Comparison of ENCODE assay signal across 27 cellular contexts in genomic region chr10:1204434-1205326, GRCh38.
"Had no signal": no experiment of that assay in that cellular context is flagged by ENCODE, and none has a peak within 500 bp of the region (broad histone marks: within the 10 kb centered on the region; RNA-seq: fewer than 3 reads in every experiment).

No MANE protein-coding gene starts in this region.

- H3K9me3 Mint-ChIP-seq: activated CD8-positive, alpha-beta T cell treated with anti-CD3 and anti-CD28 coated beads for 36 hours; activated naive CD8-positive, alpha-beta T cell treated with anti-CD3 and anti-CD28 coated beads for 36 hours; activated T-helper 2 cell treated with anti-CD3 and anti-CD28 coated beads, Interferon-gamma antibody, Interleukin-2, Interleukin-4, amounts not matched to agents 10 μg/mL and 5 μg/mL and 100 μg/mL, durations not matched to agents 14 hours and 24 hours and 36 hours; mesothelial cell of epicardium had no signal

- H3K4me3 ChIP-seq: esophagus squamous epithelium, gastroesophageal sphincter, lung, neural progenitor cell, ovary, psoas muscle, right atrium auricular region, spleen, transverse colon had no signal

- ATAC-seq: activated CD8-positive, alpha-beta memory T cell treated with anti-CD3 and anti-CD28 coated beads, Interleukin-2, amount 10 ng/mL, durations not matched to agents 7 days and 5 days; activated CD8-positive, alpha-beta T cell treated with anti-CD3 and anti-CD28 coated beads for 36 hours; gastroesophageal sphincter; left lobe of liver; naive thymus-derived CD8-positive, alpha-beta T cell; psoas muscle; T-helper 17 cell had no signal

- H3K27ac ChIP-seq: esophagus squamous epithelium, gastroesophageal sphincter, neural progenitor cell, ovary, psoas muscle, right atrium auricular region, spleen, transverse colon had no signal

- H3K4me1 Mint-ChIP-seq: activated CD8-positive, alpha-beta memory T cell treated with anti-CD3 and anti-CD28 coated beads, Interleukin-2, amount 10 ng/mL, durations not matched to agents 7 days and 5 days; activated naive CD8-positive, alpha-beta T cell treated with anti-CD3 and anti-CD28 coated beads for 36 hours; mesothelial cell of epicardium; neural progenitor cell; T-helper 17 cell had no signal

- H3K36me3 ChIP-seq: esophagus squamous epithelium, gastroesophageal sphincter, neural progenitor cell, ovary, right atrium auricular region, spleen, transverse colon had no signal

- H3K27me3 ChIP-seq: neural progenitor cell, ovary, right atrium auricular region, transverse colon had no signal

- H3K4me3 Mint-ChIP-seq: activated CD8-positive, alpha-beta memory T cell treated with anti-CD3 and anti-CD28 coated beads, Interleukin-2, amount 10 ng/mL, durations not matched to agents 7 days and 5 days; activated CD8-positive, alpha-beta T cell treated with anti-CD3 and anti-CD28 coated beads for 36 hours; activated naive CD8-positive, alpha-beta T cell treated with anti-CD3 and anti-CD28 coated beads for 36 hours; mesothelial cell of epicardium; naive thymus-derived CD8-positive, alpha-beta T cell; neural progenitor cell; T-helper 17 cell had no signal

- H3K9ac ChIP-seq: neural progenitor cell had no signal

- DNase-seq: activated CD4-positive, alpha-beta T cell treated with anti-CD3 and anti-CD28 coated beads for 4 hours; activated CD4-positive, CD25-positive, alpha-beta regulatory T cell; activated CD8-positive, alpha-beta memory T cell treated with anti-CD3 and anti-CD28 coated beads, Interleukin-2, amount 10 ng/mL, durations not matched to agents 7 days and 5 days; activated CD8-positive, alpha-beta T cell treated with anti-CD3 and anti-CD28 coated beads for 36 hours; activated naive CD4-positive, alpha-beta T cell treated with Interleukin-2 at 50 U/mL for 16 hours; activated naive CD8-positive, alpha-beta T cell treated with anti-CD3 and anti-CD28 coated beads for 36 hours; activated T-cell treated with anti-CD3 and anti-CD28 coated beads, Interleukin-2, amount 50 U/mL, for 1 hour; dermis blood vessel endothelial cell; esophagus squamous epithelium; hypothalamus; naive thymus-derived CD8-positive, alpha-beta T cell; ovary; psoas muscle; SHP77; stimulated activated CD4-positive, alpha-beta T cell treated with anti-CD3 and anti-CD28 coated beads, Interleukin-4, amount 100 ng/mL, for 1 hour; stimulated activated naive CD4-positive, alpha-beta T cell treated with Interleukin-2 at 50 U/mL for 16 hours; SW 1271; T-helper 17 cell; transverse colon had no signal

- H3K36me3 Mint-ChIP-seq: activated CD8-positive, alpha-beta memory T cell treated with anti-CD3 and anti-CD28 coated beads, Interleukin-2, amount 10 ng/mL, durations not matched to agents 7 days and 5 days; activated naive CD8-positive, alpha-beta T cell treated with anti-CD3 and anti-CD28 coated beads for 36 hours; mesothelial cell of epicardium; naive thymus-derived CD8-positive, alpha-beta T cell; neural progenitor cell had no signal

- H3K9me3 ChIP-seq: esophagus squamous epithelium, gastroesophageal sphincter, ovary, psoas muscle, right atrium auricular region, spleen, transverse colon had no signal

- H3K27ac Mint-ChIP-seq: activated CD8-positive, alpha-beta memory T cell treated with anti-CD3 and anti-CD28 coated beads, Interleukin-2, amount 10 ng/mL, durations not matched to agents 7 days and 5 days; activated CD8-positive, alpha-beta T cell treated with anti-CD3 and anti-CD28 coated beads for 36 hours; activated naive CD8-positive, alpha-beta T cell treated with anti-CD3 and anti-CD28 coated beads for 36 hours; activated T-helper 2 cell treated with anti-CD3 and anti-CD28 coated beads, Interferon-gamma antibody, Interleukin-2, Interleukin-4, amounts not matched to agents 10 μg/mL and 5 μg/mL and 100 μg/mL, durations not matched to agents 14 hours and 24 hours and 36 hours; mesothelial cell of epicardium; naive thymus-derived CD8-positive, alpha-beta T cell; neural progenitor cell; T-helper 17 cell had no signal

- H3K4me1 ChIP-seq: esophagus squamous epithelium, gastroesophageal sphincter, neural progenitor cell, psoas muscle, right atrium auricular region, spleen, transverse colon had no signal

- H3K27me3 Mint-ChIP-seq: activated CD8-positive, alpha-beta memory T cell treated with anti-CD3 and anti-CD28 coated beads, Interleukin-2, amount 10 ng/mL, durations not matched to agents 7 days and 5 days; activated CD8-positive, alpha-beta T cell treated with anti-CD3 and anti-CD28 coated beads for 36 hours; activated naive CD8-positive, alpha-beta T cell treated with anti-CD3 and anti-CD28 coated beads for 36 hours; naive thymus-derived CD8-positive, alpha-beta T cell had no signal
